In the genomic region with DNA sequence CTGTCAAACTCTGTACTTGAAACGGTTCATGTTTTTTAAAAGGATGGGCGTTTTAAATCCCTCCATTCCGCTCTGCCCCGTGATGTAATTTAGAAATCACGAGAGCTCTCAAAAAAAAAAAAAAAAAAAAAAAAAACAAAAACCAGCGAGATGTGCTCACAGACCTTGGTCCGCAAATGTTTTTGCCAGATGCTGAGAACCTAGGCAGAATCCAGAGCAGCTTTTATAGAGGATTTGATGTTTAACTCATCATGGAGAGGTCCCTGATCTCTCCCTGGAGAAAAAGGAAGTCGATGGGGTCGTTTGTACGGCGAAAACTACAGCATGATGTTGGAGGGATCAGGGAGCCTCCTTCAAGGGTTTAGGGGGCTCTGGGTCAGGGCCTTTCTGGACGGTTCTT, we compare ENCODE assay signal across 24 cellular contexts.
"Had no signal": no experiment of that assay in that cellular context is flagged by ENCODE, and none has a peak within 500 bp of the region (broad histone marks: within the 10 kb centered on the region; RNA-seq: fewer than 3 reads in every experiment).

No MANE protein-coding gene starts in this region.

- H3K4me3 ChIP-seq: adrenal gland, SJCRH30 had no signal

- H3K27ac Mint-ChIP-seq: activated CD8-positive, alpha-beta T cell treated with anti-CD3 and anti-CD28 coated beads, Interleukin-2, amount 10 ng/mL, durations not matched to agents 7 days and 5 days; activated naive CD8-positive, alpha-beta T cell treated with anti-CD3 and anti-CD28 coated beads, Interleukin-2, amount 10 ng/mL, durations not matched to agents 7 days and 5 days; T-helper 2 cell treated with Interferon-gamma antibody and Interleukin-4, amounts not matched to agents 5 μg/mL and 100 μg/mL, for 36 hours had no signal

- DNase-seq: activated CD4-positive, alpha-beta T cell treated with anti-CD3 and anti-CD28 coated beads for 4 hours; activated CD8-positive, alpha-beta memory T cell treated with anti-CD3 and anti-CD28 coated beads, Interleukin-2, amount 50 U/mL, for 48 hours; activated CD8-positive, alpha-beta T cell treated with anti-CD3 and anti-CD28 coated beads, Interleukin-2, amount 10 ng/mL, durations not matched to agents 7 days and 5 days; activated naive CD4-positive, alpha-beta T cell treated with anti-CD3 and anti-CD28 coated beads, Interleukin-2, amount 50 U/mL, for 16 hours; activated naive CD8-positive, alpha-beta T cell treated with anti-CD3 and anti-CD28 coated beads, Interleukin-2, amount 10 ng/mL, durations not matched to agents 7 days and 5 days; activated T-cell treated with anti-CD3 and anti-CD28 coated beads, Interleukin-2, amount 50 U/mL, for 1 hour; adrenal gland; anterior cingulate cortex; central memory CD4-positive, alpha-beta T cell; IMR-90; Kasumi-1; KBM-7; NCI-H1048; NCI-H1417; NCI-H2029; NCI-H526 treated with DMSO at 0.1 percent for 48 hours; NCI-H82; Right ventricle myocardium superior; RPMI8226; SJCRH30; SK-N-SH; T-helper 1 cell had no signal

- H3K9me3 ChIP-seq: adrenal gland, SJCRH30, SK-N-SH had no signal

- H3K27ac ChIP-seq: adrenal gland, SJCRH30 had no signal

- H3K27me3 ChIP-seq: adrenal gland, SJCRH30 had no signal

- FAIRE-seq: bronchial epithelial cell had no signal

- H3K4me1 ChIP-seq: adrenal gland, SJCRH30 had no signal

- H3K4me3 Mint-ChIP-seq: activated CD8-positive, alpha-beta T cell treated with anti-CD3 and anti-CD28 coated beads, Interleukin-2, amount 10 ng/mL, durations not matched to agents 7 days and 5 days; T-helper 2 cell treated with Interferon-gamma antibody and Interleukin-4, amounts not matched to agents 5 μg/mL and 100 μg/mL, for 36 hours had no signal

- H3K36me3 Mint-ChIP-seq: activated naive CD8-positive, alpha-beta T cell treated with anti-CD3 and anti-CD28 coated beads, Interleukin-2, amount 10 ng/mL, durations not matched to agents 7 days and 5 days had no signal

- H3K36me3 ChIP-seq: adrenal gland, SJCRH30 had no signal
